In the genomic region with DNA sequence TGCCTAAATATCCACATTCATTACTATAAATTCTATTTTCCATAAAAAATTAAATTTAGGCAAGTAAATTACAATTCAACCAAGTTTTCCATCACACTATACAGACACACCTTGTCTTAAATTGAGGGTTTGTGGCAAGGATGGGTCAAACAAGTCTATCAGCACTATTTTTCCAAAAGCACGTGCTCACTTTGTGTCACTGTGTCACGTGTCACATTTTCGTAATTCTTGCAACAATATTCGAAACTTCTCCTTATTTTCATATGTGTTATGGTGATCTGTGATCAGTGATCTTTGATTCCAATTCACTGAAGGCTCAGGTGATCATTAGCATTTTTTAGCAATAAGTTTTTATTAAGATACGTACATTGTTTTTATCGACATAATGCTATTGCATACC, we compare ENCODE assay signal across 34 cellular contexts.
"Had no signal": no experiment of that assay in that cellular context is flagged by ENCODE, and none has a peak within 500 bp of the region (broad histone marks: within the 10 kb centered on the region; RNA-seq: fewer than 3 reads in every experiment).

No MANE protein-coding gene starts in this region.

- H3K9me3 ChIP-seq: MG63 had no signal

- H3K27me3 ChIP-seq: MG63 had no signal

- H3K4me3 ChIP-seq: MG63 had no signal

- H3K36me3 ChIP-seq: MG63 had no signal

- DNase-seq: Kasumi-1, MG63, MM.1S, MV-4-11, NCI-H1048, NCI-H1092, NCI-H1092 treated with DMSO at 0.1 percent for 48 hours, NCI-H1105, NCI-H1105 treated with DMSO at 0.1 percent for 48 hours, NCI-H1417 treated with DMSO at 0.1 percent for 48 hours, NCI-H1436, NCI-H1436 treated with DMSO at 0.1 percent for 48 hours, NCI-H146, NCI-H1694, NCI-H1694 treated with DMSO at 0.1 percent for 48 hours, NCI-H187, NCI-H187 treated with DMSO at 0.1 percent for 48 hours, NCI-H1930, NCI-H2029, NCI-H2029 treated with DMSO at 0.1 percent for 48 hours, NCI-H2081, NCI-H2081 treated with DMSO at 0.1 percent for 48 hours, NCI-H2107, NCI-H2171, NCI-H2171 treated with DMSO at 0.1 percent for 48 hours, NCI-H2227 treated with DMSO at 0.1 percent for 48 hours, NCI-H226, NCI-H345, NCI-H446, NCI-H446 treated with DMSO at 0.1 percent for 48 hours, NCI-H510A, NCI-H524, NCI-H524 treated with DMSO at 0.1 percent for 48 hours, NCI-H526 had no signal
